Comparison of ENCODE assay signal across 8 cellular contexts in genomic region chr20:47079047-47079446, GRCh38.
"Had no signal": no experiment of that assay in that cellular context is flagged by ENCODE, and none has a peak within 500 bp of the region (broad histone marks: within the 10 kb centered on the region; RNA-seq: fewer than 3 reads in every experiment).

No MANE protein-coding gene starts in this region.

- ATAC-seq: GM12878 had no signal

- FAIRE-seq: G401.6, GM12878, GM12891, GM12892, GM18507, GM19239 had no signal

- DNase-seq: GDM1, GF-D8 had no signal

- H3K4me3 ChIP-seq: GM12878 had no signal
